ENCODE assay signal across 8 cellular contexts in the genomic region with DNA sequence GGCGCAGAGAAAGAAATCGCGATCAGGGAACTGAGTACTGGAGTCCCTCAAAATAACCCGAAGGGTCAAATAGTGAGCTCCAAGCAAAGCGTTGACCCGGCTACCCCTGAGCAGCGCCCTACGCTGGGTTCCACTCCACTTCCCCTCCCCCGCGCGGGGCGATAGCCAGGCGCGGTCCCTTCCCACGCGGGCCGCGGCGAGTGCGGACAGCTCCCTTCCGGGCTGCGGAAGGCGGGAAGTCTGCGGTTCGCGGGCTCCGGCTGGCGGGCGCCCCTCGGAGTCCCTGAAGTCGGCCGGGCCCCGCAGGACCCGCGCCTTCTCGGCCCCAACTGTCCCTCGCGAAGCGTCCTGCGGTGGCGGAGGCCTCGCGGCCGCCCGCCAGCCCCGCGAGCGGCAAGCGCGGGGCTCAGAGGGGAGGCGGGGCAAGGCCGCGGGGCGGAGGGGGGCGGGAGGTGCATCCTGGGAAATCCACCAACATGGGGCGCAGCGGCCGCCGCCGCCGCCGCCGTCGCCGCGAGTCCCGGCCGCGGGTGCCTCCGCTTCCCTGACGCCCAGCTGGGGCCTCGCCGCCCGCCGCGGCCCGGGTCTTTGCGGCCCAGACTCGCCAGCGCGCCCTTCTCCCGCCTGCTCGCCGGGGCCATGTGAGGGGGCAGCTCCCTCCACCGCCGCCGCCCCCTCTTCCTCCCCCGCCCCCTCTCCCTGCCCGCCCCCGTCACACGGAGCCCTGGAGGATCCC. TPM values are rescaled to one million over a fixed set of nuclear protein-coding genes. Genes with fewer than 3 reads are reported as not detected.
DNase-seq lines count a peak whose midpoint lies in the region; ATAC-seq and TF ChIP-seq lines count a peak whose summit lies in the region.

A gene (plus strand): TSS at position 457 of the 736 bp plus-strand sequence. CDS start 315 bp downstream, outside the sequence.

- H3K79me2 ChIP-seq in DND-41 (ENCODE audit: insufficient read depth, low read length) = peaks cover 44% of the 10 kb centered on the region

- no peak; the same call in none of the 2 replicates for TF ChIP-seq EP300 in Ishikawa (IDR thresholded peaks at IDR 0.05; ENCODE audit: borderline replicate concordance)

- DNase-seq in DND-41 = peak; percentile 74
- DNase-seq in SK-N-DZ (ENCODE audit: low spot score) = peak; percentile 71
- peak; percentile 72 for DNase-seq in activated naive CD4-positive, alpha-beta T cell treated with Interleukin-2 at 50 U/mL for 16 hours
- DNase-seq in germinal center (ENCODE audit: low spot score) = peak; percentile 89
- peak in 54 of 56 donors; percentile 26 to 88 (median 76) for DNase-seq in nucleus accumbens (lab: John Stamatoyannopoulos, UW)
- peak in 47 of 49 donors; percentile 17 to 89 (median 76) for DNase-seq in substantia nigra (lab: John Stamatoyannopoulos, UW)

- peak within 1 kb of the TSS; percentile 90 for H3K27ac ChIP-seq in DND-41 (ENCODE audit: low read length)
- peak within 1 kb of the TSS; percentile 85 for H3K27ac ChIP-seq in substantia nigra (ENCODE audit: low read depth, low read length, poor library complexity, severe bottlenecking)

- TF ChIP-seq RAD21 in Ishikawa (IDR thresholded peaks at IDR 0.05; ENCODE audit: low read depth) = no peak

- H3K4me3 ChIP-seq in DND-41 (ENCODE audit: low read depth in 1 of 2, low read length in 2 of 2) = peak within 1 kb of the TSS; percentile 70 to 83

- H3K4me2 ChIP-seq in DND-41 (ENCODE audit: insufficient read depth, low read length) = peak within 1 kb of the TSS; percentile 71

- H3K36me3 ChIP-seq in DND-41 (ENCODE audit: insufficient read depth, low read length) = peaks cover 10% of the 10 kb centered on the region; the same call in 1 of the 2 replicates

- peaks cover 35% of the 10 kb centered on the region for H3K4me1 ChIP-seq in DND-41 (ENCODE audit: insufficient read depth, low read length)

- peak within 1 kb of the TSS; percentile 94 for H2AFZ ChIP-seq in DND-41 (ENCODE audit: low read depth, low read length)

- H3K9ac ChIP-seq in DND-41 (ENCODE audit: low read depth, low read length) = peak within 1 kb of the TSS; percentile 99

- ATAC-seq in DND-41 (ENCODE audit: insufficient read depth, low read depth) (peak; percentile 66), GM21528 (IDR thresholded peaks at IDR 0.05; ENCODE audit: low FRiP score, unreplicated experiment) (peak; percentile 74)

- no peaks in the 10 kb centered on the region for H3K9me3 ChIP-seq in DND-41 (ENCODE audit: insufficient read depth, low read length, severe bottlenecking)

- TF ChIP-seq CTCF in DND-41 (IDR thresholded peaks at IDR 0.05; ENCODE audit: borderline replicate concordance, extremely low read depth, low read length, poor library complexity, severe bottlenecking) = no peak

- H4K20me1 ChIP-seq in DND-41 (ENCODE audit: insufficient read depth, low read length) = peaks cover 18% of the 10 kb centered on the region

- no peaks in the 10 kb centered on the region for H3K27me3 ChIP-seq in DND-41 (ENCODE audit: insufficient read depth, low read length, poor library complexity)

TF ChIP-seq in Ishikawa, 13 proteins besides CTCF, POLR2A, EP300 and RAD21:
- TF ChIP-seq ZBTB7A (IDR thresholded peaks at IDR 0.05; ENCODE audit: low read depth) = no peak
- no peak for TF ChIP-seq CEBPB (IDR thresholded peaks at IDR 0.05)
- no peak for TF ChIP-seq CREB1 (IDR thresholded peaks at IDR 0.05; ENCODE audit: low read depth)
- TF ChIP-seq FOXM1 (IDR thresholded peaks at IDR 0.05; ENCODE audit: borderline replicate concordance, low read depth) = no peak
- TF ChIP-seq NFIC (IDR thresholded peaks at IDR 0.05) = no peak; the same call in 1 of the 2 replicates
- TF ChIP-seq TAF1 (IDR thresholded peaks at IDR 0.05; ENCODE audit: low read depth) = peak; percentile 36
- TF ChIP-seq YY1 (IDR thresholded peaks at IDR 0.05; ENCODE audit: low read depth) = no peak
- TF ChIP-seq TEAD4 (IDR thresholded peaks at IDR 0.05) = no peak
- no peak for TF ChIP-seq TCF12 (IDR thresholded peaks at IDR 0.05; ENCODE audit: low read depth)
- TF ChIP-seq EGR1 (IDR thresholded peaks at IDR 0.05) = peak; percentile 32
- TF ChIP-seq, protein P1, sequence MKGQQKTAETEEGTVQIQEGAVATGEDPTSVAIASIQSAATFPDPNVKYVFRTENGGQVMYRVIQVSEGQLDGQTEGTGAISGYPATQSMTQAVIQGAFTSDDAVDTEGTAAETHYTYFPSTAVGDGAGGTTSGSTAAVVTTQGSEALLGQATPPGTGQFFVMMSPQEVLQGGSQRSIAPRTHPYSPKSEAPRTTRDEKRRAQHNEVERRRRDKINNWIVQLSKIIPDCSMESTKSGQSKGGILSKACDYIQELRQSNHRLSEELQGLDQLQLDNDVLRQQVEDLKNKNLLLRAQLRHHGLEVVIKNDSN (IDR thresholded peaks at IDR 0.05) = peak; percentile 19; the same call in 1 of the 2 replicates
- TF ChIP-seq, protein P2, sequence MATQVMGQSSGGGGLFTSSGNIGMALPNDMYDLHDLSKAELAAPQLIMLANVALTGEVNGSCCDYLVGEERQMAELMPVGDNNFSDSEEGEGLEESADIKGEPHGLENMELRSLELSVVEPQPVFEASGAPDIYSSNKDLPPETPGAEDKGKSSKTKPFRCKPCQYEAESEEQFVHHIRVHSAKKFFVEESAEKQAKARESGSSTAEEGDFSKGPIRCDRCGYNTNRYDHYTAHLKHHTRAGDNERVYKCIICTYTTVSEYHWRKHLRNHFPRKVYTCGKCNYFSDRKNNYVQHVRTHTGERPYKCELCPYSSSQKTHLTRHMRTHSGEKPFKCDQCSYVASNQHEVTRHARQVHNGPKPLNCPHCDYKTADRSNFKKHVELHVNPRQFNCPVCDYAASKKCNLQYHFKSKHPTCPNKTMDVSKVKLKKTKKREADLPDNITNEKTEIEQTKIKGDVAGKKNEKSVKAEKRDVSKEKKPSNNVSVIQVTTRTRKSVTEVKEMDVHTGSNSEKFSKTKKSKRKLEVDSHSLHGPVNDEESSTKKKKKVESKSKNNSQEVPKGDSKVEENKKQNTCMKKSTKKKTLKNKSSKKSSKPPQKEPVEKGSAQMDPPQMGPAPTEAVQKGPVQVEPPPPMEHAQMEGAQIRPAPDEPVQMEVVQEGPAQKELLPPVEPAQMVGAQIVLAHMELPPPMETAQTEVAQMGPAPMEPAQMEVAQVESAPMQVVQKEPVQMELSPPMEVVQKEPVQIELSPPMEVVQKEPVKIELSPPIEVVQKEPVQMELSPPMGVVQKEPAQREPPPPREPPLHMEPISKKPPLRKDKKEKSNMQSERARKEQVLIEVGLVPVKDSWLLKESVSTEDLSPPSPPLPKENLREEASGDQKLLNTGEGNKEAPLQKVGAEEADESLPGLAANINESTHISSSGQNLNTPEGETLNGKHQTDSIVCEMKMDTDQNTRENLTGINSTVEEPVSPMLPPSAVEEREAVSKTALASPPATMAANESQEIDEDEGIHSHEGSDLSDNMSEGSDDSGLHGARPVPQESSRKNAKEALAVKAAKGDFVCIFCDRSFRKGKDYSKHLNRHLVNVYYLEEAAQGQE (IDR thresholded peaks at IDR 0.05; ENCODE audit: low read depth) = peak; percentile 51
- TF ChIP-seq, protein P3, sequence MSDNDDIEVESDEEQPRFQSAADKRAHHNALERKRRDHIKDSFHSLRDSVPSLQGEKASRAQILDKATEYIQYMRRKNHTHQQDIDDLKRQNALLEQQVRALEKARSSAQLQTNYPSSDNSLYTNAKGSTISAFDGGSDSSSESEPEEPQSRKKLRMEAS (IDR thresholded peaks at IDR 0.05) = peak; percentile 76

RNA-seq across cellular contexts. Expression of the gene that starts here (rescaled TPM):
- 19.3 and 21.4 TPM in 2 replicates for polyA plus RNA-seq in SK-N-DZ (2014; cell fraction: cytosol; rRNA removed)
- polyA plus RNA-seq in SK-N-DZ (2014; cell fraction: nucleus; rRNA removed) = 17.6 and 26.4 TPM in 2 replicates

Comparison
In these comparisons a context has a peak if more than half of its experiments do, and no peak if none do; other contexts are left out.
1. Peak in every context shown above with its lines: DNase-seq, ATAC-seq, H3K4me3 ChIP-seq and H3K27ac ChIP-seq.